ENCODE assay signal across 8 cellular contexts in the genomic region with DNA sequence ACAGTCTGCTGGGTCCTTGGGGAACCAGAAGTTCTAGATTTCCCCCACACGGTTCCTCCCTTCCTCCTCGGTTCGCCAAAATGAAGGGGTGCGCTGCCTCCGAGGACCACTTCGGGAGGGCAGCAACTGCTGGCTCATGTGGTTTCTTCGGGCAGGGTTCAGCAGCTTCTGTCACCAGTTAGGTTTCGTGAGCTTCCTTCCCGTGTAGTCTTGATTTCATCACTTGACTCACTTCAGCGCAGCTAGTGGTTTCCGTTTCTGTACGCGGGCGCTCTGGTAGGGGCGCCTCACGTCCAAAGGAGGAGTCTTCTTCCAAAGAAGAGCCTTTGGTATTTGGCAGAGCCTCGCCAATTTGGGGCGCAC. TPM values are rescaled to one million over a fixed set of nuclear protein-coding genes. Genes with fewer than 3 reads are reported as not detected.
DNase-seq lines count a peak whose midpoint lies in the region; ATAC-seq, FAIRE-seq and TF ChIP-seq lines count a peak whose summit lies in the region.

No MANE protein-coding gene starts in this region.

- H3K4me3 Mint-ChIP-seq in HFFc6 (peak overlapping the region; percentile 83), naive B cell (peak overlapping the region; percentile 83 to 98 (median 97))

- H3K36me3 ChIP-seq in esophagus squamous epithelium (no peaks in the 10 kb centered on the region), stomach smooth muscle (ENCODE audit: control insufficient read depth in 2 of 2, insufficient read depth in 2 of 2, low read length in 2 of 2) (no peaks in the 10 kb centered on the region)

- H3K27ac ChIP-seq in esophagus squamous epithelium (peak overlapping the region; percentile 93 to 97 (median 97)), stomach smooth muscle (ENCODE audit: low read length) (no peak overlapping the region)

- H3K4me1 Mint-ChIP-seq in HFFc6 (ENCODE audit: low read depth), result peaks cover 46% of the 10 kb centered on the region
- H3K4me1 Mint-ChIP-seq in naive B cell, result peaks cover 38 to 42% (median 41%) of the 10 kb centered on the region in 3 donors

- no peak for TF ChIP-seq POLR2A in esophagus squamous epithelium (IDR thresholded peaks at IDR 0.05)

- H3K27me3 ChIP-seq in esophagus squamous epithelium (peaks cover 0 to 17% (median 0%) of the 10 kb centered on the region in 4 donors), stomach smooth muscle (ENCODE audit: control insufficient read depth in 1 of 2, insufficient read depth in 2 of 2, low read length in 2 of 2) (peaks cover 0 to 18% of the 10 kb centered on the region in 2 donors)

- WGBS in esophagus squamous epithelium, 2 donors, result 0% methylated on average over 5 of the region's 18 CpGs; no CpG with 5 or more reads in 1 of the 2 donors

- DNase-seq in GM13977 (ENCODE audit: low spot score) (peak; percentile 82), HFFc6 (peak; percentile 4), NAMALWA (ENCODE audit: low spot score) (peak; percentile 64), esophagus squamous epithelium (lab: John Stamatoyannopoulos, UW) (no peak), naive B cell (peak; percentile 85), urothelium cell line (ENCODE audit: low spot score) (no peak)
- peak; percentile 29 for DNase-seq in activated CD8-positive, alpha-beta memory T cell treated with anti-CD3 and anti-CD28 coated beads, Interleukin-2, amount 50 U/mL, for 24 hours (ENCODE audit: extremely low read depth)

- H3K27me3 Mint-ChIP-seq in HFFc6 (ENCODE audit: insufficient read depth) (peaks cover 3% of the 10 kb centered on the region; the same call in 1 of the 2 replicates), naive B cell (no peaks in the 10 kb centered on the region)

- H3K4me3 ChIP-seq in esophagus squamous epithelium (peak overlapping the region; percentile 75 to 89 (median 78)), stomach smooth muscle (ENCODE audit: low read length in 2 of 2) (peak overlapping the region; percentile 49 to 66)

- ATAC-seq in naive B cell (ENCODE audit: low read depth in 2 of 2), result peak; percentile 87 to 90

- H3K27ac Mint-ChIP-seq in HFFc6 (no peak overlapping the region), naive B cell (peak overlapping the region; percentile 98 to 100 (median 99))

- in situ Hi-C loops in GM13977 (cut with MboI; ENCODE audit: low pct_unique_long_range_greater_than_20kb, low sequenced_read_pairs, unreplicated experiment), result no loop called here

- no peak for TF ChIP-seq CTCF in GM13977 (IDR thresholded peaks at IDR 0.05; ENCODE audit: extremely low read depth, insufficient read depth, missing control alignments)
- TF ChIP-seq CTCF in HFFc6 (IDR thresholded peaks at IDR 0.05), result no peak
- TF ChIP-seq CTCF in esophagus squamous epithelium (IDR thresholded peaks at IDR 0.05), result no peak

- no peaks in the 10 kb centered on the region for H3K36me3 Mint-ChIP-seq in HFFc6 (ENCODE audit: low read depth)
- H3K36me3 Mint-ChIP-seq in naive B cell, result peaks cover 2 to 3% of the 10 kb centered on the region in 2 donors

- H3K9me3 Mint-ChIP-seq in HFFc6, result no peaks in the 10 kb centered on the region
- peaks cover 0 to under 1% (median 0%) of the 10 kb centered on the region in 7 donors for H3K9me3 Mint-ChIP-seq in naive B cell

- H3K9me3 ChIP-seq in esophagus squamous epithelium (no peaks in the 10 kb centered on the region), stomach smooth muscle (ENCODE audit: control insufficient read depth in 2 of 2, low read length in 2 of 2) (no peaks in the 10 kb centered on the region)

- intact Hi-C loops in esophagus squamous epithelium (cut with DNase I), result no loop called here

- H3K9ac ChIP-seq in stomach smooth muscle (ENCODE audit: low read length in 2 of 2), result no peak overlapping the region

- H3K4me1 ChIP-seq in esophagus squamous epithelium (peaks cover 0 to 55% (median 2%) of the 10 kb centered on the region in 3 donors), stomach smooth muscle (ENCODE audit: control insufficient read depth, insufficient read depth, low read length) (peaks cover 12% of the 10 kb centered on the region)

- FAIRE-seq in urothelium cell line (lab: Jason Lieb, UNC), result no peak

RNA-seq across cellular contexts. Expression of gene GALNT3, which starts 0.5 kb away (rescaled TPM):
- 1 to 10 TPM in 3 of 6 experiments, under 1 TPM in 3; 0.28 to 1.7 (median 0.82) TPM for total RNA-seq in HFFc6 (2021; fragmentation: NEBNext Ultra II Directional; extraction: Animal tissue kit (Norgen Biotek cat#: 25700))
- total RNA-seq in esophagus squamous epithelium, result 10 to 100 TPM; 28.4 to 76.0 (median 43.3) TPM
- 1 to 10 TPM; 2.7 to 7.0 (median 5.2) TPM for polyA plus RNA-seq in naive B cell (ENCODE audit: low read depth in 6 of 6)

Comparison
In these comparisons a context has a peak if more than half of its experiments do, and no peak if none do; other contexts are left out.
1. DNase-seq: peak in GM13977 (single experiment), HFFc6 (single experiment), NAMALWA (single experiment), activated CD8-positive, alpha-beta memory T cell treated with anti-CD3 and anti-CD28 coated beads, Interleukin-2, amount 50 U/mL, for 24 hours (single experiment) and naive B cell (single experiment); none in esophagus squamous epithelium (single experiment) and urothelium cell line (single experiment).
2. RNA of gene GALNT3, which starts 0.5 kb away (total RNA-seq): 28.4 to 76.0 TPM in esophagus squamous epithelium; 0.28 to 1.7 TPM in HFFc6; every median in the first group is over 10 times any median in the second.